In the genomic region with DNA sequence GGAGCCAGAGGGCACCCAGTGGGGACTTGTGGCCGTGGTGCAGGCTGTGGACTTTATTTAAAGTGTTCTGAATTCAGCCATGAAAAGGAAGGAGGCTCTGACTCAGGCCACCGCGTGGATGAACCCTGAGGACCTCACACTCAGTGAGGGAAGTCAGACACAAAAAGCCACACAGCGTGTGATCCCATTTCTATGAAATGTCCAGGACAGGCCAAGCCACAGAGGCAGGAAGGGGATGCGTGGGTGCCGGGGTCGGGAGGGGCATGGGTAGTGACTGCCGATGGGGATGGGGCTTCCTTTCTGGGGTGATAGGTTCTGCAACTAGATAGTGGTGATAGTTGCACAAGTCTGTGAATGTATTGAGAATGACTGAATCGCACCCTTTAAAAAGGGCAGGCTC, we compare ENCODE assay signal across 19 cellular contexts. TPM values are rescaled to one million over a fixed set of nuclear protein-coding genes. Genes with fewer than 3 reads are reported as not detected.
DNase-seq lines count a peak whose midpoint lies in the region; ATAC-seq, FAIRE-seq and TF ChIP-seq lines count a peak whose summit lies in the region.
"Had no signal": no experiment of that assay in that cellular context is flagged by ENCODE, and none has a peak within 500 bp of the region (broad histone marks: within the 10 kb centered on the region; RNA-seq: fewer than 3 reads in every experiment).

No MANE protein-coding gene starts in this region.

- no peak for DNase-seq in activated naive CD4-positive, alpha-beta T cell (lab: John Stamatoyannopoulos, UW)
- no peak for DNase-seq in activated CD8-positive, alpha-beta T cell treated with anti-CD3 and anti-CD28 coated beads, Interleukin-2, amount 10 ng/mL, durations not matched to agents 7 days and 5 days
- DNase-seq in HepG2 (ENCODE audit: low spot score) (no peak), upper lobe of right lung (peak; percentile 90), kidney (no peak), heart left ventricle (no peak)
- DNase-seq: DMS53, NCI-H2029 treated with DMSO at 0.1 percent for 48 hours, NCI-H526 treated with DMSO at 0.1 percent for 48 hours, stomach, T1000 had no signal

- intact Hi-C loops in HepG2 (cut with micrococcal nuclease; ENCODE audit: unreplicated experiment) = no loop called here
- intact Hi-C loops in upper lobe of right lung (cut with DNase I) = no loop called here
- intact Hi-C loops in kidney (cut with DNase I) = no loop called here
- intact Hi-C loops in heart left ventricle (cut with DNase I) = loop anchor here in 2 of 10 donors (5.0 to 10.0 kb wide), 2 partner anchors 47 to 49 kb away; a partner anchor contains a TSS

- no peaks in the 10 kb centered on the region for H3K9me3 Mint-ChIP-seq in activated naive CD4-positive, alpha-beta T cell treated with anti-CD3 and anti-CD28 coated beads, Interleukin-2, amount 50 U/mL, for 24 hours
- H3K9me3 Mint-ChIP-seq in activated CD8-positive, alpha-beta T cell treated with anti-CD3 and anti-CD28 coated beads, Interleukin-2, amount 10 ng/mL, durations not matched to agents 7 days and 5 days (ENCODE audit: insufficient read depth) = no peaks in the 10 kb centered on the region

- no peaks in the 10 kb centered on the region for H4K20me1 ChIP-seq in HepG2 (ENCODE audit: insufficient read depth, low read length)

- no peak for TF ChIP-seq POLR2A in HepG2 (IDR thresholded peaks at IDR 0.05; ENCODE audit: insufficient read depth in 1 of 2, low read depth in 2 of 2, low read length in 2 of 2)
- TF ChIP-seq POLR2A in heart left ventricle (IDR thresholded peaks at IDR 0.05) = no peak

- TF ChIP-seq CTCF in HepG2 (CRISPR knock-in tag; IDR thresholded peaks at IDR 0.05) (no peak), upper lobe of right lung (IDR thresholded peaks at IDR 0.05) (no peak), kidney (IDR thresholded peaks at IDR 0.05; ENCODE audit: borderline replicate concordance, extremely low read depth, insufficient read depth) (no peak), heart left ventricle (IDR thresholded peaks at IDR 0.05) (no peak)

- H3K9ac ChIP-seq in HepG2 (ENCODE audit: insufficient read depth, low read depth, low read length) (no peak overlapping the region), kidney (ENCODE audit: low read length in 2 of 2) (no peak overlapping the region)

- in situ Hi-C loops in HepG2 (cut with HindIII; ENCODE audit: extremely low pct_ligation_motif_present, low pct_unique_long_range_greater_than_20kb) = no loop called here

- peak overlapping the region; percentile 58 for H3K4me3 Mint-ChIP-seq in activated naive CD4-positive, alpha-beta T cell treated with anti-CD3 and anti-CD28 coated beads, Interleukin-2, amount 50 U/mL, for 24 hours
- H3K4me3 Mint-ChIP-seq in activated CD8-positive, alpha-beta T cell treated with anti-CD3 and anti-CD28 coated beads, Interleukin-2, amount 10 ng/mL, durations not matched to agents 7 days and 5 days = peak overlapping the region; percentile 26

- POLR2A ChIA-PET in activated CD8-positive, alpha-beta T cell treated with anti-CD3 and anti-CD28 coated beads, Interleukin-2, amount 10 ng/mL, durations not matched to agents 7 days and 5 days (lab: Charles Lee) = interaction anchor here (1.0 to 1.5 kb wide), 2 partner anchors 14 to 29 kb away, joined by 3 to 7 read pairs; no protein-coding TSS in a partner anchor
- POLR2A ChIA-PET in HepG2 (lab: Yijun Ruan, JAX) = no interaction called here

- H3K27ac ChIP-seq in HepG2 (ENCODE audit: extremely low read length, insufficient read depth, low read length) (no peak overlapping the region), upper lobe of right lung (peak overlapping the region; percentile 55), kidney (ENCODE audit: low read depth in 2 of 2, low read length in 2 of 2) (no peak overlapping the region), heart left ventricle (peak overlapping the region in 1 of 12 donors; percentile 67)
- H3K27ac ChIP-seq: epithelial cell of prostate, stomach, vagina had no signal

- H3K27ac Mint-ChIP-seq in activated naive CD4-positive, alpha-beta T cell treated with anti-CD3 and anti-CD28 coated beads, Interleukin-2, amount 50 U/mL, for 24 hours = peak overlapping the region; percentile 12
- H3K27ac Mint-ChIP-seq in activated CD8-positive, alpha-beta T cell treated with anti-CD3 and anti-CD28 coated beads, Interleukin-2, amount 10 ng/mL, durations not matched to agents 7 days and 5 days = peak overlapping the region; percentile 91

- H3K36me3 ChIP-seq in HepG2 (replicated peaks in 1 of 2; ENCODE audit: control insufficient read depth in 1 of 2, insufficient read depth in 2 of 2, low read length in 2 of 2) (no peaks in the 10 kb centered on the region), upper lobe of right lung (no peaks in the 10 kb centered on the region), kidney (ENCODE audit: control insufficient read depth in 1 of 2, insufficient read depth in 2 of 2, low read length in 2 of 2) (no peaks in the 10 kb centered on the region), heart left ventricle (no peaks in the 10 kb centered on the region)
- H3K36me3 ChIP-seq: stomach, vagina had no signal

- no TSS peak for BruUV-seq in HepG2 (replicated peaks; lab: Mats Ljungman, UMichigan)

- H3K36me3 Mint-ChIP-seq in activated naive CD4-positive, alpha-beta T cell treated with anti-CD3 and anti-CD28 coated beads, Interleukin-2, amount 50 U/mL, for 24 hours = no peaks in the 10 kb centered on the region
- H3K36me3 Mint-ChIP-seq in activated CD8-positive, alpha-beta T cell treated with anti-CD3 and anti-CD28 coated beads, Interleukin-2, amount 10 ng/mL, durations not matched to agents 7 days and 5 days (ENCODE audit: low read depth) = no peaks in the 10 kb centered on the region

- CTCF ChIA-PET in activated CD8-positive, alpha-beta T cell treated with anti-CD3 and anti-CD28 coated beads, Interleukin-2, amount 10 ng/mL, durations not matched to agents 7 days and 5 days (lab: Charles Lee) = no interaction called here
- CTCF ChIA-PET in HepG2 (lab: Yijun Ruan, JAX; ENCODE audit: low intra/inter-chr PET ratio, low total read pairs) = no interaction called here

- no peaks in the 10 kb centered on the region for H3K27me3 Mint-ChIP-seq in activated naive CD4-positive, alpha-beta T cell treated with anti-CD3 and anti-CD28 coated beads, Interleukin-2, amount 50 U/mL, for 24 hours
- no peaks in the 10 kb centered on the region for H3K27me3 Mint-ChIP-seq in activated CD8-positive, alpha-beta T cell treated with anti-CD3 and anti-CD28 coated beads, Interleukin-2, amount 10 ng/mL, durations not matched to agents 7 days and 5 days (ENCODE audit: low read depth)

- H3K4me1 Mint-ChIP-seq in activated naive CD4-positive, alpha-beta T cell treated with anti-CD3 and anti-CD28 coated beads, Interleukin-2, amount 50 U/mL, for 24 hours = peaks cover 30% of the 10 kb centered on the region
- H3K4me1 Mint-ChIP-seq in activated CD8-positive, alpha-beta T cell treated with anti-CD3 and anti-CD28 coated beads, Interleukin-2, amount 10 ng/mL, durations not matched to agents 7 days and 5 days (ENCODE audit: low read depth) = peaks cover 53% of the 10 kb centered on the region

- H3K27me3 ChIP-seq in HepG2 (ENCODE audit: control insufficient read depth in 1 of 2, insufficient read depth in 2 of 2, low read length in 2 of 2) (no peaks in the 10 kb centered on the region), upper lobe of right lung (no peaks in the 10 kb centered on the region), heart left ventricle (no peaks in the 10 kb centered on the region)
- H3K27me3 ChIP-seq: stomach, vagina had no signal

- no peak overlapping the region for H3K4me3 ChIP-seq in HepG2 (replicated peaks in 1 of 3; ENCODE audit: insufficient read depth in 1 of 3, low read depth in 2 of 3, low read length in 3 of 3)
- H3K4me3 ChIP-seq in upper lobe of right lung = no peak overlapping the region
- H3K4me3 ChIP-seq in kidney (ENCODE audit: low read length in 2 of 2) = no peak overlapping the region
- H3K4me3 ChIP-seq in heart left ventricle = no peak overlapping the region
- H3K4me3 ChIP-seq: mucosa of descending colon, smooth muscle cell, stomach, vagina had no signal

- no peak overlapping the region for H3K4me2 ChIP-seq in HepG2 (ENCODE audit: low read depth, low read length)
- H3K4me2 ChIP-seq: smooth muscle cell had no signal

- H3K4me1 ChIP-seq in HepG2 (ENCODE audit: insufficient read depth, low read length) (peaks cover 30% of the 10 kb centered on the region), upper lobe of right lung (peaks cover 16% of the 10 kb centered on the region), kidney (ENCODE audit: control insufficient read depth in 1 of 2, insufficient read depth in 1 of 2, low read depth in 1 of 2, low read length in 2 of 2) (peaks cover 5 to 8% of the 10 kb centered on the region in 2 donors), heart left ventricle (peaks cover 0 to 44% (median 14%) of the 10 kb centered on the region in 12 donors)

- TF ChIP-seq RAD21 in HepG2 (CRISPR knock-in tag; IDR thresholded peaks at IDR 0.05) = no peak

- no peak for FAIRE-seq in HepG2 (lab: Jason Lieb, UNC)
- FAIRE-seq in kidney (lab: Jason Lieb, UNC) = no peak
- FAIRE-seq: colon, RCC 7860 had no signal

- H3K9me3 ChIP-seq in HepG2 (ENCODE audit: low read length) (no peaks in the 10 kb centered on the region), upper lobe of right lung (no peaks in the 10 kb centered on the region), kidney (ENCODE audit: control insufficient read depth in 1 of 2, low read length in 2 of 2) (no peaks in the 10 kb centered on the region), heart left ventricle (no peaks in the 10 kb centered on the region)
- H3K9me3 ChIP-seq: mucosa of descending colon, stomach, vagina had no signal

- 55% methylated on average over 9 of the region's 9 CpGs for WGBS in HepG2 (ENCODE audit: low lambda C conversion rate)
- 55 to 63% (median 59%) methylated on average over 6 to 9 of the region's 9 CpGs for WGBS in heart left ventricle, 4 donors

- no peaks in the 10 kb centered on the region for H3K79me2 ChIP-seq in HepG2 (ENCODE audit: insufficient read depth, low read length)

- TF ChIP-seq EP300 in HepG2 (IDR thresholded peaks at IDR 0.05; ENCODE audit: low read depth in 2 of 2, low read length in 2 of 2) (no peak), HepG2 (CRISPR knock-in tag; IDR thresholded peaks at IDR 0.05; ENCODE audit: borderline replicate concordance) (no peak)

- ATAC-seq in activated CD8-positive, alpha-beta T cell treated with anti-CD3 and anti-CD28 coated beads, Interleukin-2, amount 10 ng/mL, durations not matched to agents 7 days and 5 days = peak; percentile 30
- no peak for ATAC-seq in HepG2
- peak; percentile 88 for ATAC-seq in upper lobe of right lung
- ATAC-seq in heart left ventricle = no peak
- ATAC-seq in HG03095 (IDR thresholded peaks at IDR 0.05; ENCODE audit: unreplicated experiment) = no peak
- ATAC-seq: mucosa of descending colon had no signal

- no peak overlapping the region for H2AFZ ChIP-seq in HepG2 (ENCODE audit: low read length)

RNA-seq across cellular contexts. Expression of a gene that starts 8.7 kb away (rescaled TPM):
- total RNA-seq in activated CD8-positive, alpha-beta T cell treated with anti-CD3 and anti-CD28 coated beads, Interleukin-2, amount 10 ng/mL, durations not matched to agents 7 days and 5 days = 10 to 100 TPM; 59.1 to 63.1 TPM
- total RNA-seq in HepG2 (2016; rRNA removed; fragmentation: Illumina TruSeq; extraction: Trizol) (3.5 and 3.6 TPM in 2 replicates), upper lobe of right lung (54.3 TPM), kidney (53.2 TPM), heart left ventricle (10 to 100 TPM; 22.8 to 65.0 (median 29.3) TPM)
- total RNA-seq in HepG2 (2016; cell fraction: cytosol; rRNA removed; fragmentation: Illumina TruSeq; extraction: Trizol; ENCODE audit: low read depth) = 1.8 TPM in 2 replicates
- 2.7 and 3.2 TPM in 2 replicates for total RNA-seq in HepG2 (2016; cell fraction: insoluble cytoplasmic fraction; rRNA removed; fragmentation: Illumina TruSeq; extraction: Trizol)
- 3.7 and 4.3 TPM in 2 replicates for total RNA-seq in HepG2 (2016; cell fraction: membrane; rRNA removed; fragmentation: Illumina TruSeq; extraction: Trizol)
- total RNA-seq in HepG2 (2016; cell fraction: nucleus; rRNA removed; fragmentation: Illumina TruSeq; extraction: Trizol) = 3.0 and 3.1 TPM in 2 replicates
- polyA plus RNA-seq in HepG2 (2011; rRNA removed) (4.0 and 5.5 TPM in 2 replicates), kidney (ENCODE audit: insufficient read depth, low read depth, low replicate concordance) (8.9 TPM), heart left ventricle (10 to 100 TPM; 14.6 to 14.7 TPM)
- polyA plus RNA-seq in HepG2 (2011; cell fraction: cytosol; rRNA removed) = 2.9 and 4.8 TPM in 2 replicates
- 23.5 and 34.3 TPM in 2 replicates for polyA plus RNA-seq in HepG2 (2011; cell fraction: nucleus; rRNA removed)
- polyA plus RNA-seq in HepG2 (2012) = 4.7 and 6.0 TPM in 2 replicates
- 0.96 and 1.2 TPM in 2 replicates for polyA plus RNA-seq in HepG2 (2016; cell fraction: cytosol; fragmentation: Illumina TruSeq; extraction: Trizol; ENCODE audit: low read depth)
- 4.5 and 4.8 TPM in 2 replicates for polyA plus RNA-seq in HepG2 (2016; cell fraction: insoluble cytoplasmic fraction; fragmentation: Illumina TruSeq; extraction: Trizol; ENCODE audit: low read depth)
- 2.7 and 3.0 TPM in 2 replicates for polyA plus RNA-seq in HepG2 (2016; cell fraction: membrane; fragmentation: Illumina TruSeq; extraction: Trizol; ENCODE audit: low read depth)
- polyA plus RNA-seq in HepG2 (2016; cell fraction: nucleus; fragmentation: Illumina TruSeq; extraction: Trizol; ENCODE audit: insufficient read depth, low read depth) = 9.7 and 9.9 TPM in 2 replicates
- 4.3 and 12.1 TPM in 2 replicates for polyA minus RNA-seq in HepG2 (2011; rRNA and poly(A)+ RNA removed; ENCODE audit: low replicate concordance)
- 9.4 and 10.5 TPM in 2 replicates for polyA minus RNA-seq in HepG2 (2011; cell fraction: cytosol; rRNA and poly(A)+ RNA removed)
- polyA minus RNA-seq in HepG2 (2011; cell fraction: nucleus; rRNA and poly(A)+ RNA removed) = 5.0 and 5.4 TPM in 2 replicates

RNA-seq across cellular contexts. Expression of a gene that starts 48.5 kb away (rescaled TPM):
- total RNA-seq in activated CD8-positive, alpha-beta T cell treated with anti-CD3 and anti-CD28 coated beads, Interleukin-2, amount 10 ng/mL, durations not matched to agents 7 days and 5 days = 100 to 1,000 TPM; 218 to 234 TPM
- total RNA-seq in HepG2 (2016; rRNA removed; fragmentation: Illumina TruSeq; extraction: Trizol) (72.2 and 80.9 TPM in 2 replicates), upper lobe of right lung (110 TPM), kidney (105 TPM), heart left ventricle (100 to 1,000 TPM in 7 of 9 donors, 10 to 100 TPM in 2; 95.3 to 154 (median 108) TPM)
- total RNA-seq in HepG2 (2016; cell fraction: cytosol; rRNA removed; fragmentation: Illumina TruSeq; extraction: Trizol; ENCODE audit: low read depth) = 141 and 153 TPM in 2 replicates
- 63.3 and 84.3 TPM in 2 replicates for total RNA-seq in HepG2 (2016; cell fraction: insoluble cytoplasmic fraction; rRNA removed; fragmentation: Illumina TruSeq; extraction: Trizol)
- total RNA-seq in HepG2 (2016; cell fraction: membrane; rRNA removed; fragmentation: Illumina TruSeq; extraction: Trizol) = 168 and 190 TPM in 2 replicates
- total RNA-seq in HepG2 (2016; cell fraction: nucleus; rRNA removed; fragmentation: Illumina TruSeq; extraction: Trizol) = 40.1 and 53.8 TPM in 2 replicates
- polyA plus RNA-seq in HepG2 (2011; rRNA removed) (70.3 and 88.1 TPM in 2 replicates), kidney (ENCODE audit: insufficient read depth, low read depth, low replicate concordance) (138 TPM), heart left ventricle (100 to 1,000 TPM; 131 to 204 TPM)
- 63.3 and 103 TPM in 2 replicates for polyA plus RNA-seq in HepG2 (2011; cell fraction: cytosol; rRNA removed)
- 96.2 and 101 TPM in 2 replicates for polyA plus RNA-seq in HepG2 (2011; cell fraction: nucleus; rRNA removed)
- 73.5 and 112 TPM in 2 replicates for polyA plus RNA-seq in HepG2 (2012)
- 205 and 223 TPM in 2 replicates for polyA plus RNA-seq in HepG2 (2016; cell fraction: cytosol; fragmentation: Illumina TruSeq; extraction: Trizol; ENCODE audit: low read depth)
- 99.4 and 124 TPM in 2 replicates for polyA plus RNA-seq in HepG2 (2016; cell fraction: insoluble cytoplasmic fraction; fragmentation: Illumina TruSeq; extraction: Trizol; ENCODE audit: low read depth)
- polyA plus RNA-seq in HepG2 (2016; cell fraction: membrane; fragmentation: Illumina TruSeq; extraction: Trizol; ENCODE audit: low read depth) = 271 and 285 TPM in 2 replicates
- 113 and 116 TPM in 2 replicates for polyA plus RNA-seq in HepG2 (2016; cell fraction: nucleus; fragmentation: Illumina TruSeq; extraction: Trizol; ENCODE audit: insufficient read depth, low read depth)
- 82.8 and 120 TPM in 2 replicates for polyA minus RNA-seq in HepG2 (2011; rRNA and poly(A)+ RNA removed; ENCODE audit: low replicate concordance)
- 55.4 and 61.2 TPM in 2 replicates for polyA minus RNA-seq in HepG2 (2011; cell fraction: cytosol; rRNA and poly(A)+ RNA removed)
- 25.8 and 27.8 TPM in 2 replicates for polyA minus RNA-seq in HepG2 (2011; cell fraction: nucleus; rRNA and poly(A)+ RNA removed)

Comparison
In these comparisons a context has a peak if more than half of its experiments do, and no peak if none do; other contexts are left out.
1. ATAC-seq: peak in activated CD8-positive, alpha-beta T cell treated with anti-CD3 and anti-CD28 coated beads, Interleukin-2, amount 10 ng/mL, durations not matched to agents 7 days and 5 days (single experiment) and upper lobe of right lung (single experiment); none in HepG2 (single experiment), heart left ventricle (0 of 4) and HG03095 (single experiment).